1 cellular context compared by ENCODE assay signal in the genomic region with DNA sequence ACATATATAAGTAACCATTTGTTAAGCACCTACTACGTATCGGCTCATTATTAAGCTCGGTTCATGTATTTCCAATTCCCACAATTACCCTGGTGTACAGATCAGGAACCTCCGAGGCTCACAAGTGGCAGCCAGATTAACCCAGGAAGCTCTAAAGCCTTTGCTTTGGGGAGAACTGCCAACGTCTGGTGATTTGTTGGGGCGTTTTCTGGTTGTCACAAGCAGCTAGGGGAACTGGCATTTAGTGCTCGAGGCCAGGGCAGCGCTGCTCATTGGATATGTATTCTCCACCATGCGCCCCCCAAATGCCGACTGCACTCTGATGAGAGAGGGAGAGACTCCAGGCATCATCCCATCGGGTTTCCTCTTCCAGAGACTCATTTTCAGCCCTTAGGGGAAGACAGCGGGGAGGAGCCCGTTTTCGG.
TF ChIP-seq lines count a peak whose summit lies in the region.

No MANE protein-coding gene starts in this region.

TF ChIP-seq in HepG2, 621 proteins besides CTCF, POLR2A, EP300 and RAD21 (continued from another document):
- TF ChIP-seq, protein P1, sequence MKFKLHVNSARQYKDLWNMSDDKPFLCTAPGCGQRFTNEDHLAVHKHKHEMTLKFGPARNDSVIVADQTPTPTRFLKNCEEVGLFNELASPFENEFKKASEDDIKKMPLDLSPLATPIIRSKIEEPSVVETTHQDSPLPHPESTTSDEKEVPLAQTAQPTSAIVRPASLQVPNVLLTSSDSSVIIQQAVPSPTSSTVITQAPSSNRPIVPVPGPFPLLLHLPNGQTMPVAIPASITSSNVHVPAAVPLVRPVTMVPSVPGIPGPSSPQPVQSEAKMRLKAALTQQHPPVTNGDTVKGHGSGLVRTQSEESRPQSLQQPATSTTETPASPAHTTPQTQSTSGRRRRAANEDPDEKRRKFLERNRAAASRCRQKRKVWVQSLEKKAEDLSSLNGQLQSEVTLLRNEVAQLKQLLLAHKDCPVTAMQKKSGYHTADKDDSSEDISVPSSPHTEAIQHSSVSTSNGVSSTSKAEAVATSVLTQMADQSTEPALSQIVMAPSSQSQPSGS (CRISPR knock-in tag; IDR thresholded peaks at IDR 0.05), result no peak
